Comparison of ENCODE assay signal across 8 cellular contexts in the genomic region with DNA sequence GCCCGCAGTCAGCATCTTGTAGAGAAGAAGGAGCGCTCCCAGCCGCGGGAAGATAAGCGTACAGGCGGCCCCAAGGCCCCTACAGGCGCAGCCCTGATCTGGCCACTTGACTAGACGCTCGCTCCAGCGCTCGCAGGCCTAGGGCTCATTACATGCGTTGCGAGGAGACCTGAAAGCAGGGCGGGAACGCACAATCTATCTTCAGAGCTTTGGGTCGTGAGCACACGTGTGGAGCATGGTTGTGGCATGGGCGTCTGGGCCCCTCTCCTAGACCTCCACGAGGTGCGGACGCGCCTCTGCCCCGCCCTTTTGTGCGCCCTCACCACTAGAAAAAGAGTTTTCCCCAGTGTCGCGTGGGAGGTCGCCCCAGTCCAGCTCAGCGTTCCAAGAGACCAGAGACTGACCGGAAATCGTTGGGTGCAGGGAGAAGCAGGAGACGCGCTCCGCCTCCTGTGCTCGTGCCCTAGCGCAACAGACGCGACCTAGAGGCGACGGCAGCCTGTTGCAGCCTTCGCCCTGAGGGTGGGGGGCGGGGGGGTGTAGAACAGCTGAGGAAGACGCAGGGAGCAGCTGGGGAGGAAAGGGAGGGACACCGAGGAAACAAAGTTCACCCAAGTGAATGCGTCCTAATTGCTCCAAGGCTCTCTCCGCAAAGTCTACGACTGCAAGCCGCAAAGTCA. TPM values are rescaled to one million over a fixed set of nuclear protein-coding genes. Genes with fewer than 3 reads are reported as not detected.
DNase-seq lines count a peak whose midpoint lies in the region; ATAC-seq, FAIRE-seq and TF ChIP-seq lines count a peak whose summit lies in the region.

No MANE protein-coding gene starts in this region.

- dilution Hi-C loops in keratinocyte (cut with MboI; ENCODE audit: extremely low pct_ligation_motif_present, low sequenced_read_pairs), result no loop called here

- no peak for TF ChIP-seq CTCF in brain (conservative IDR thresholded peaks at IDR 0.05)
- peak in 1 of 3 experiments; percentile 26 for TF ChIP-seq CTCF in keratinocyte (optimal IDR thresholded peaks at IDR 0.05 in 1 of 3, IDR thresholded peaks at IDR 0.05 in 1 of 3, conservative IDR thresholded peaks at IDR 0.05 in 1 of 3; ENCODE audit: extremely low read depth in 1 of 3, insufficient read depth in 2 of 3, low read length in 3 of 3)

- H3K27me3 ChIP-seq in H7 (ENCODE audit: control insufficient read depth, insufficient read depth, low read length) (peaks cover 66% of the 10 kb centered on the region), keratinocyte (ENCODE audit: control insufficient read depth, extremely low read depth, insufficient read depth, low read length) (peaks cover 42% of the 10 kb centered on the region)

- H3K4me2 ChIP-seq in keratinocyte (ENCODE audit: control insufficient read depth, extremely low read depth, insufficient read depth, low read depth, low read length), result peak overlapping the region; percentile 85

- no peaks in the 10 kb centered on the region for H3K9me1 ChIP-seq in keratinocyte (ENCODE audit: control insufficient read depth, extremely low read depth, insufficient read depth, low read length)

- H3K36me3 ChIP-seq in H7 (replicated peaks; ENCODE audit: control insufficient read depth, insufficient read depth, low read length) (no peaks in the 10 kb centered on the region), keratinocyte (ENCODE audit: control insufficient read depth in 2 of 2, extremely low read depth in 1 of 2, insufficient read depth in 2 of 2, low read length in 2 of 2) (no peaks in the 10 kb centered on the region)

- no peak for ATAC-seq in stimulated activated memory B cell treated with anti-CD40 and anti-IgM and Interleukin-4, amounts not matched to agents 10 μg/mL and 1 μg/mL and 100 μg/mL, for 72 hours
- ATAC-seq in HG03196 (IDR thresholded peaks at IDR 0.05; ENCODE audit: unreplicated experiment) (no peak), HG03439 (IDR thresholded peaks at IDR 0.05; ENCODE audit: unreplicated experiment) (no peak)

- DNase-seq in H7 (peak; percentile 79), keratinocyte (ENCODE audit: low read depth, low spot score) (no peak), NK-92 (lab: John Stamatoyannopoulos, UW; ENCODE audit: unreplicated experiment) (no peak), T1000 (lab: John Stamatoyannopoulos, UW) (no peak)

- H3K79me2 ChIP-seq in keratinocyte (ENCODE audit: control insufficient read depth, insufficient read depth, low read length), result no peaks in the 10 kb centered on the region

- no peaks in the 10 kb centered on the region for H3K36me3 Mint-ChIP-seq in brain
- no peaks in the 10 kb centered on the region for H3K36me3 Mint-ChIP-seq in stimulated activated memory B cell treated with anti-CD40 and anti-IgM and Interleukin-4, amounts not matched to agents 10 μg/mL and 1 μg/mL and 100 μg/mL, for 72 hours

- H3K9me3 Mint-ChIP-seq in brain, result peaks cover 0 to 35% (median 14%) of the 10 kb centered on the region in 5 experiments
- no peaks in the 10 kb centered on the region for H3K9me3 Mint-ChIP-seq in stimulated activated memory B cell treated with anti-CD40 and anti-IgM and Interleukin-4, amounts not matched to agents 10 μg/mL and 1 μg/mL and 100 μg/mL, for 72 hours

- H3K4me3 ChIP-seq in H7 (ENCODE audit: insufficient read depth, low read depth, low read length) (peak overlapping the region; percentile 49), keratinocyte (ENCODE audit: control insufficient read depth in 2 of 3, extremely low read depth in 1 of 3, insufficient read depth in 2 of 3, low read depth in 1 of 3, low read length in 3 of 3) (peak overlapping the region in 2 of 3 experiments; percentile 59 to 64)

- H3K9ac ChIP-seq in keratinocyte (ENCODE audit: control insufficient read depth, extremely low read depth, insufficient read depth, low read length), result peak overlapping the region; percentile 20

- peaks cover 38% of the 10 kb centered on the region for H3K4me1 Mint-ChIP-seq in brain
- peaks cover 29% of the 10 kb centered on the region for H3K4me1 Mint-ChIP-seq in stimulated activated memory B cell treated with anti-CD40 and anti-IgM and Interleukin-4, amounts not matched to agents 10 μg/mL and 1 μg/mL and 100 μg/mL, for 72 hours

- H3K27ac Mint-ChIP-seq in brain, result peak overlapping the region in 1 of 5 experiments; percentile 3
- no peak overlapping the region for H3K27ac Mint-ChIP-seq in stimulated activated memory B cell treated with anti-CD40 and anti-IgM and Interleukin-4, amounts not matched to agents 10 μg/mL and 1 μg/mL and 100 μg/mL, for 72 hours

- peaks cover 95% of the 10 kb centered on the region for H3K27me3 Mint-ChIP-seq in brain
- peaks cover 76% of the 10 kb centered on the region for H3K27me3 Mint-ChIP-seq in stimulated activated memory B cell treated with anti-CD40 and anti-IgM and Interleukin-4, amounts not matched to agents 10 μg/mL and 1 μg/mL and 100 μg/mL, for 72 hours

- peak overlapping the region in 4 of 5 experiments; percentile 76 to 80 (median 78) for H3K4me3 Mint-ChIP-seq in brain
- H3K4me3 Mint-ChIP-seq in stimulated activated memory B cell treated with anti-CD40 and anti-IgM and Interleukin-4, amounts not matched to agents 10 μg/mL and 1 μg/mL and 100 μg/mL, for 72 hours, result peak overlapping the region; percentile 45

- no peak overlapping the region for H3K27ac ChIP-seq in keratinocyte (ENCODE audit: control insufficient read depth, insufficient read depth, low read length)

- peaks cover 9% of the 10 kb centered on the region for H3K4me1 ChIP-seq in keratinocyte (ENCODE audit: control insufficient read depth, extremely low read depth, insufficient read depth, low read length)

- H4K20me1 ChIP-seq in keratinocyte (ENCODE audit: control insufficient read depth, extremely low read depth, insufficient read depth, low read length), result no peaks in the 10 kb centered on the region

- no peaks in the 10 kb centered on the region for H3K9me3 ChIP-seq in keratinocyte (ENCODE audit: control insufficient read depth, low read depth, low read length)

- H2AFZ ChIP-seq in keratinocyte (ENCODE audit: control insufficient read depth, low read length), result peak overlapping the region; percentile 52

- FAIRE-seq in keratinocyte (lab: Jason Lieb, UNC), result no peak

RNA-seq across cellular contexts. Expression of gene NR4A2, which starts 12.6 kb away (rescaled TPM):
- 0.37 and 0.45 TPM in 2 replicates for total RNA-seq in H7 (2014; rRNA removed; shearing (Covaris generic))
- polyA plus RNA-seq in brain (ENCODE audit: insufficient read depth, low read depth, low replicate concordance), result 4.3 TPM
- polyA plus RNA-seq in keratinocyte, result 0.15 to 4.5 TPM (median 3.0 TPM) in 3 replicates
- 1.3 TPM for polyA plus RNA-seq in keratinocyte (2011; ENCODE audit: low read depth)
- polyA plus RNA-seq in keratinocyte (2011; cell fraction: cytosol; rRNA removed), result 1.3 and 1.7 TPM in 2 replicates
- 37.4 and 49.8 TPM in 2 replicates for polyA plus RNA-seq in keratinocyte (2011; cell fraction: nucleus; rRNA removed)
- polyA plus RNA-seq in keratinocyte (2012; ENCODE audit: low replicate concordance), result 0.24 and 1.8 TPM in 2 replicates
- 0.43 to 10.5 TPM (median 7.9 TPM) in 3 replicates for polyA minus RNA-seq in keratinocyte
- polyA minus RNA-seq in keratinocyte (2011; cell fraction: cytosol; rRNA and poly(A)+ RNA removed), result 1.5 TPM
- 22.5 and 23.8 TPM in 2 replicates for polyA minus RNA-seq in keratinocyte (2011; cell fraction: nucleus; rRNA and poly(A)+ RNA removed)
